ENCODE assay signal across 1 cellular context in genomic region chr13:27374650-27375049, GRCh38.
A peak's percentile ranks its signal among the peaks of the same experiment; 100 is the strongest.
TF ChIP-seq lines count a peak whose summit lies in the region.

No MANE protein-coding gene starts in this region.

TF ChIP-seq in GM12878, 131 proteins besides CTCF, POLR2A, EP300 and RAD21 (continued from another document):
- TF ChIP-seq CEBPZ (IDR thresholded peaks at IDR 0.05; ENCODE audit: low read depth, low read length) = no peak
- TF ChIP-seq SKIL (IDR thresholded peaks at IDR 0.05; ENCODE audit: low read depth, poor library complexity, severe bottlenecking) = no peak
- no peak for TF ChIP-seq ZNF592 (IDR thresholded peaks at IDR 0.05)
- no peak for TF ChIP-seq IKZF1 (conservative IDR thresholded peaks at IDR 0.05)
- TF ChIP-seq YY1 (IDR thresholded peaks at IDR 0.05; ENCODE audit: low read depth, low read length) = 0 out of 2 replicates have a peak, but pooled peaks have one; percentile 18
- no peak for TF ChIP-seq E2F4 (IDR thresholded peaks at IDR 0.05; ENCODE audit: low read depth, low read length)
- peak; percentile 70 for TF ChIP-seq SMC3 (IDR thresholded peaks at IDR 0.05; ENCODE audit: borderline replicate concordance, low read length)
- no peak for TF ChIP-seq IRF5 (IDR thresholded peaks at IDR 0.05; ENCODE audit: borderline replicate concordance)
- no peak for TF ChIP-seq USF2 (IDR thresholded peaks at IDR 0.05; ENCODE audit: borderline replicate concordance, low read depth, low read length)
- 0 out of 2 replicates have a peak, but pooled peaks have one; percentile 7 for TF ChIP-seq RUNX3 (IDR thresholded peaks at IDR 0.05; ENCODE audit: low read length)
- TF ChIP-seq ZBTB4 (CRISPR knock-in tag; IDR thresholded peaks at IDR 0.05) = no peak
- no peak for TF ChIP-seq ZBTB11 (CRISPR knock-in tag; IDR thresholded peaks at IDR 0.05)
- no peak for TF ChIP-seq TCF7 (IDR thresholded peaks at IDR 0.05; ENCODE audit: borderline replicate concordance)
- TF ChIP-seq SMARCA5 (IDR thresholded peaks at IDR 0.05) = no peak
- no peak for TF ChIP-seq IRF4 (IDR thresholded peaks at IDR 0.05; ENCODE audit: low read depth, low read length)
- no peak for TF ChIP-seq JUNB (IDR thresholded peaks at IDR 0.05)
- TF ChIP-seq JUND (IDR thresholded peaks at IDR 0.05; ENCODE audit: low read depth, low read length) = no peak
- no peak for TF ChIP-seq CBX3 (IDR thresholded peaks at IDR 0.05; ENCODE audit: borderline replicate concordance, low read depth)
- no peak for TF ChIP-seq ZZZ3 (IDR thresholded peaks at IDR 0.05; ENCODE audit: control insufficient read depth, insufficient read length, low read depth)
